20 cellular contexts compared by ENCODE assay signal in the genomic region with DNA sequence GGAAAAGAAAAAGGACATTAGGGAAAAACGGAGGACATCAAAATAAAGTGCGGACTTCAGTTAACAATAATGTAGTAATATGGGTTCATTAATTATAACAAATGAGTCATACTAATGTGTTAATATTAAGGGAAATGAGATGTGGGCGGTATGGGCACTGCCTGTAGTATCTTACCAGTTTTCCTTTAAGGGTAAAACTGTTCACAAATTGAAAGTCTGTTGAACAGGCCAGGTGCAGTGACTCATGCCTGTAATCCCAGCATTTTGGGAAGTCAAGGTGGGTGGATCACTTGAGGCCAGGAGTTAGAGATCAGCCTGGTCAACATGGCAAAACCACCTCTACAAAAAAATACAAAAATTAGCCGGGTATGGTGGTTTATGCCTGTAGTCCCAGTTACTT.
"Had no signal": no experiment of that assay in that cellular context is flagged by ENCODE, and none has a peak within 500 bp of the region (broad histone marks: within the 10 kb centered on the region; RNA-seq: fewer than 3 reads in every experiment).

No MANE protein-coding gene starts in this region.

- H3K27ac ChIP-seq: coronary artery, gastroesophageal sphincter, left lung, lower lobe of right lung, pancreas, suprapubic skin, thyroid gland had no signal

- H3K4me1 ChIP-seq: lower lobe of right lung, pancreas, suprapubic skin, thyroid gland had no signal

- H3K9me3 ChIP-seq: gastroesophageal sphincter, left lung, lower lobe of right lung, pancreas, suprapubic skin, thyroid gland had no signal

- H3K27me3 ChIP-seq: gastroesophageal sphincter, left lung, pancreas, suprapubic skin, thyroid gland had no signal

- H3K36me3 ChIP-seq: gastroesophageal sphincter, left lung, lower lobe of right lung, pancreas, suprapubic skin, thyroid gland had no signal

- DNase-seq: effector CD4-positive, alpha-beta T cell; endodermal cell; glutamatergic neuron; islet precursor cell; left lung; lower lobe of right lung; mesendoderm; naive B cell; occipital lobe; pancreas; right cardiac atrium; small intestine; stimulated activated CD4-positive, alpha-beta T cell treated with anti-CD3 and anti-CD28 coated beads, Interleukin-12 subunit alpha, Interleukin-12 subunit beta, amount 100 ng/mL, for 4 hours; stimulated activated naive CD4-positive, alpha-beta T cell treated with Interleukin-2 at 50 U/mL for 16 hours; thyroid gland had no signal

- H3K4me3 ChIP-seq: coronary artery, gastroesophageal sphincter, left lung, lower lobe of right lung, pancreas, suprapubic skin, thyroid gland had no signal

- FAIRE-seq: endothelial cell of umbilical vein, pancreas, small intestine, urothelium cell line had no signal
